Comparison of ENCODE assay signal across 1 cellular context in the genomic region with DNA sequence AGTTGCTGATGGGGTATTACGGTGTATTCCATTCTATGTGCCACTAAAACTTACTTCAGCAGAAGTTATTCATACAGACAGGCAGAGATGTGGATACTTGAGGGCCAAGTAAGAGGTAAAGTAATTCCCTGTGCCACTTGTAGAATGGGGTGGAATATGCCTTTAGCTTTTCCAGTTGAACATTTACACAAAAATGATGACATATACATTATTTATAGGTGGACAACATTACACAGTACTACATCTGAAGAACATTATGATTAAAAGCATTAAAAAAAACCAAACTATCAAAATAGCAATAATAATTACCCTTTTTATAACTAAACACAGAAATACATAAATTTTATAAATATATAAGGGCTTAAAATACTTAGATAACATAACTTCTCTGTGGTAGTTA.
TF ChIP-seq lines count a peak whose summit lies in the region.

No MANE protein-coding gene starts in this region.

TF ChIP-seq in HepG2, 621 proteins besides CTCF, POLR2A, EP300 and RAD21 (continued from another document):
- TF ChIP-seq DR1 (CRISPR knock-in tag; IDR thresholded peaks at IDR 0.05) (no peak), NCOA2 (CRISPR knock-in tag; IDR thresholded peaks at IDR 0.05) (no peak), HNRNPUL1 (IDR thresholded peaks at IDR 0.05; ENCODE audit: low read depth, low read length) (no peak)
- TF ChIP-seq, protein P1, sequence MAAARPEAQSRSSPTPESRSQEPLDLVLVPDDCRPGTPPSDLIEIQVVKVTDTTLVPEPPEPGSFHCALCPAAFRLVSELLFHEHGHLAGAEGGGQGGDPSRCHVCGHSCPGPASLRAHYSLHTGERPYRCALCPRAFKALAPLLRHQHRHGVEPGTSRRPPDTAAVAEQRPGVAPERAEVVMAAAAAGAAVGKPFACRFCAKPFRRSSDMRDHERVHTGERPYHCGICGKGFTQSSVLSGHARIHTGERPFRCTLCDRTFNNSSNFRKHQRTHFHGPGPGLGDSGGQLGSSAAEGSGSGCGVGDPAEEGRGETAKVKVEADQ (CRISPR knock-in tag; IDR thresholded peaks at IDR 0.05; ENCODE audit: borderline replicate concordance): no peak
